Comparison of ENCODE assay signal across 8 cellular contexts in the genomic region with DNA sequence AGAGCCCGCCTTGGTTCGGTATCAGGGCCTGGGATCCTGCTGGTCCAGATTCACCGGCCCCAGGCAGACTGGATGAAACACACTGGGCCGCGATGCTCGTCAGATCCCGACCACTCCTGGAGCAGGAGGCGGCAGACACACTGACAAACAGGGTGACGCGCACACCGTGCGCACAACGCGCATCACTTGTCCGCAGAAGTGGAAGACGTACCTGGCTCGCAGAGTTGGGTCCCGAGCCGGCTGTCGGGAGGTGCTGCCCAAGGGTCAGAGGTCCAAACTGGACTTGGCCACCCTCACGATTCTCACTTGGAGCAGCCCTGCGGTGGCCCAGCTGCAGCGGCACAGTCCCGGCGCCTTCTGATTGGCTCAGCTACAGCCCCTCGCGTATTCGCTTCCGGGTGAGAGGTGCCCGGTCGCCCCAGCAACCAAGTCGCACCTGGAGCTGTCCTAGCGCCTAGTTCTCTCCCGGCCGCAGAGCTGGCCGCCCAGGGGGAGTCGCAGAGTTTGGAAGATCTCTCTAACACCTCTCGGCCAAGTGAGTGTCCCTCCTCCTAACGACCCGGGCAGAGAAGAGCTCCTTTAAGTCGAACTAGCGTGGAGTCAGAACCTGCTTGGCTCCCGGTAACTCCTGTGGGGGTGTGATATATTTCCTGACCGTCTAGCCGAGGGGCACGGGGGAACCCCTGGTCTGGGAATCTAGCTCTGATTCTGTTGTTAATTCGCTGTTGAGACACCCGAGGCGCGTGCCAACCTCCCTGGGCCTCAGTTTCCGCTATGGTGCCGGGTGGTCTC. TPM values are rescaled to one million over a fixed set of nuclear protein-coding genes. Genes with fewer than 3 reads are reported as not detected.
A peak's percentile ranks its signal among the peaks of the same experiment; 100 is the strongest.
DNase-seq lines count a peak whose midpoint lies in the region; ATAC-seq and TF ChIP-seq lines count a peak whose summit lies in the region.

A gene with protein sequence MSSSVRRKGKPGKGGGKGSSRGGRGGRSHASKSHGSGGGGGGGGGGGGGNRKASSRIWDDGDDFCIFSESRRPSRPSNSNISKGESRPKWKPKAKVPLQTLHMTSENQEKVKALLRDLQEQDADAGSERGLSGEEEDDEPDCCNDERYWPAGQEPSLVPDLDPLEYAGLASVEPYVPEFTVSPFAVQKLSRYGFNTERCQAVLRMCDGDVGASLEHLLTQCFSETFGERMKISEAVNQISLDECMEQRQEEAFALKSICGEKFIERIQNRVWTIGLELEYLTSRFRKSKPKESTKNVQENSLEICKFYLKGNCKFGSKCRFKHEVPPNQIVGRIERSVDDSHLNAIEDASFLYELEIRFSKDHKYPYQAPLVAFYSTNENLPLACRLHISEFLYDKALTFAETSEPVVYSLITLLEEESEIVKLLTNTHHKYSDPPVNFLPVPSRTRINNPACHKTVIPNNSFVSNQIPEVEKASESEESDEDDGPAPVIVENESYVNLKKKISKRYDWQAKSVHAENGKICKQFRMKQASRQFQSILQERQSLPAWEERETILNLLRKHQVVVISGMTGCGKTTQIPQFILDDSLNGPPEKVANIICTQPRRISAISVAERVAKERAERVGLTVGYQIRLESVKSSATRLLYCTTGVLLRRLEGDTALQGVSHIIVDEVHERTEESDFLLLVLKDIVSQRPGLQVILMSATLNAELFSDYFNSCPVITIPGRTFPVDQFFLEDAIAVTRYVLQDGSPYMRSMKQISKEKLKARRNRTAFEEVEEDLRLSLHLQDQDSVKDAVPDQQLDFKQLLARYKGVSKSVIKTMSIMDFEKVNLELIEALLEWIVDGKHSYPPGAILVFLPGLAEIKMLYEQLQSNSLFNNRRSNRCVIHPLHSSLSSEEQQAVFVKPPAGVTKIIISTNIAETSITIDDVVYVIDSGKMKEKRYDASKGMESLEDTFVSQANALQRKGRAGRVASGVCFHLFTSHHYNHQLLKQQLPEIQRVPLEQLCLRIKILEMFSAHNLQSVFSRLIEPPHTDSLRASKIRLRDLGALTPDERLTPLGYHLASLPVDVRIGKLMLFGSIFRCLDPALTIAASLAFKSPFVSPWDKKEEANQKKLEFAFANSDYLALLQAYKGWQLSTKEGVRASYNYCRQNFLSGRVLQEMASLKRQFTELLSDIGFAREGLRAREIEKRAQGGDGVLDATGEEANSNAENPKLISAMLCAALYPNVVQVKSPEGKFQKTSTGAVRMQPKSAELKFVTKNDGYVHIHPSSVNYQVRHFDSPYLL (N-terminal part only) (minus strand): TSS at position 359 of the 792 bp plus-strand sequence. CDS start 7,529 bp downstream, outside the sequence.
A gene (plus strand): TSS at position 401 of the 792 bp plus-strand sequence.

- H3K9me3 Mint-ChIP-seq in CD4-positive, alpha-beta T cell, result peaks cover 2% of the 10 kb centered on the region
- peaks cover 2% of the 10 kb centered on the region for H3K9me3 Mint-ChIP-seq in activated CD4-positive, alpha-beta memory T cell treated with anti-CD3 and anti-CD28 coated beads for 36 hours

- 1% methylated on average over 52 of the region's 52 CpGs for WGBS in ectodermal cell, 2 experiments
- 0 to 1% methylated on average over 52 of the region's 52 CpGs for WGBS in lung, 2 donors

- DNase-seq in CD4-positive, alpha-beta T cell, result peak; percentile 62 to 81 (median 71)
- DNase-seq in NCI-H69 (lab: John Stamatoyannopoulos, UW) (peak; percentile 83), lung (ENCODE audit: low spot score) (peak; percentile 92)
- DNase-seq in activated CD4-positive, alpha-beta memory T cell treated with anti-CD3 and anti-CD28 coated beads for 36 hours, result peak; percentile 89
- peak; percentile 40 to 62 (median 54) for DNase-seq in stimulated activated CD4-positive, alpha-beta T cell treated with anti-CD3 and anti-CD28 coated beads, TNF-alpha, amount 100 ng/mL, for 1 hour (ENCODE audit: low read depth in 3 of 3, low spot score in 1 of 3)

- TF ChIP-seq CTCF in CD4-positive, alpha-beta T cell (IDR thresholded peaks at IDR 0.05), result no peak
- no peak for TF ChIP-seq CTCF in lung (IDR thresholded peaks at IDR 0.05; ENCODE audit: control extremely low read depth, extremely low read depth)

- ATAC-seq in CD4-positive, alpha-beta T cell (ENCODE audit: poor library complexity), result peak; percentile 92
- ATAC-seq in GM19395 (IDR thresholded peaks at IDR 0.05; ENCODE audit: unreplicated experiment) (peak; percentile 100), HG03521 (IDR thresholded peaks at IDR 0.05; ENCODE audit: unreplicated experiment) (peak; percentile 100), lung (ENCODE audit: insufficient read depth, low FRiP score) (peak; percentile 99)

- H3K27me3 ChIP-seq in CD4-positive, alpha-beta T cell (ENCODE audit: control insufficient read depth, insufficient read depth, low read length), result no peaks in the 10 kb centered on the region
- H3K27me3 ChIP-seq in ectodermal cell (ENCODE audit: control insufficient read depth, insufficient read depth, low read length, poor library complexity, severe bottlenecking), result no peaks in the 10 kb centered on the region
- H3K27me3 ChIP-seq in lung (ENCODE audit: control insufficient read depth, insufficient read depth), result no peaks in the 10 kb centered on the region

- peak within 1 kb of the TSS; percentile 32 for H3K27ac ChIP-seq in CD4-positive, alpha-beta T cell (ENCODE audit: low read depth, low read length)
- peak within 1 kb of the TSS; percentile 16 for H3K27ac ChIP-seq in ectodermal cell (ENCODE audit: insufficient read depth, low read depth, low read length, poor library complexity, severe bottlenecking)
- H3K27ac ChIP-seq in lung (ENCODE audit: low read depth in 1 of 2, low read length in 1 of 2), result peak within 1 kb of the TSS; percentile 34 to 86

- H3K4me1 Mint-ChIP-seq in CD4-positive, alpha-beta T cell (ENCODE audit: low read depth), result peaks cover 26% of the 10 kb centered on the region
- H3K4me1 Mint-ChIP-seq in activated CD4-positive, alpha-beta memory T cell treated with anti-CD3 and anti-CD28 coated beads for 36 hours (ENCODE audit: low read depth), result peaks cover 22% of the 10 kb centered on the region

- H3K4me1 ChIP-seq in ectodermal cell (ENCODE audit: control insufficient read depth, insufficient read depth, low read length) (peaks cover 7% of the 10 kb centered on the region), lung (ENCODE audit: control insufficient read depth in 2 of 2, insufficient read depth in 2 of 2, low read length in 2 of 2) (peaks cover 0 to 4% of the 10 kb centered on the region in 2 donors)

- no peaks in the 10 kb centered on the region for H3K27me3 Mint-ChIP-seq in CD4-positive, alpha-beta T cell
- no peaks in the 10 kb centered on the region for H3K27me3 Mint-ChIP-seq in activated CD4-positive, alpha-beta memory T cell treated with anti-CD3 and anti-CD28 coated beads for 36 hours

- intact Hi-C loops in CD4-positive, alpha-beta T cell (cut with DNase I, micrococcal nuclease), result loop anchor here in 1 of 2 experiments (5.0 kb wide), 1 partner anchor 98 kb away; a partner anchor contains a TSS
- intact Hi-C loops in activated CD4-positive, alpha-beta memory T cell treated with anti-CD3 and anti-CD28 coated beads for 36 hours (cut with micrococcal nuclease), result no loop called here

- peaks cover 31% of the 10 kb centered on the region for H3K36me3 Mint-ChIP-seq in CD4-positive, alpha-beta T cell (ENCODE audit: low read depth)
- H3K36me3 Mint-ChIP-seq in activated CD4-positive, alpha-beta memory T cell treated with anti-CD3 and anti-CD28 coated beads for 36 hours, result peaks cover 8% of the 10 kb centered on the region

- CTCF ChIA-PET in CD4-positive, alpha-beta T cell (lab: Charles Lee), result no interaction called here
- CTCF ChIA-PET in activated CD4-positive, alpha-beta memory T cell treated with anti-CD3 and anti-CD28 coated beads for 36 hours (lab: Charles Lee), result interaction anchor here (1.2 kb wide), 3 partner anchors 72 to 352 kb away, joined by 3 to 6 read pairs (median 4); no protein-coding TSS in a partner anchor

- H3K4me3 ChIP-seq in ectodermal cell (ENCODE audit: insufficient read depth, low read depth, low read length), result peak within 1 kb of the TSS; percentile 95
- H3K4me3 ChIP-seq in lung, result peak within 1 kb of the TSS; percentile 90

- POLR2A ChIA-PET in CD4-positive, alpha-beta T cell (lab: Charles Lee), result interaction anchor here (0.6 to 1.8 kb wide), 7 partner anchors 11 to 562 kb away, joined by 3 to 10 read pairs (median 5); a partner anchor contains a TSS
- POLR2A ChIA-PET in activated CD4-positive, alpha-beta memory T cell treated with anti-CD3 and anti-CD28 coated beads for 36 hours (lab: Charles Lee), result interaction anchor here (0.6 to 1.5 kb wide), 2 partner anchors 124 to 353 kb away, joined by 3 to 7 read pairs; a partner anchor contains a TSS

- H3K27ac Mint-ChIP-seq in CD4-positive, alpha-beta T cell, result peak within 1 kb of the TSS; percentile 90
- peak within 1 kb of the TSS; percentile 78 for H3K27ac Mint-ChIP-seq in activated CD4-positive, alpha-beta memory T cell treated with anti-CD3 and anti-CD28 coated beads for 36 hours

- H3K9me3 ChIP-seq in CD4-positive, alpha-beta T cell (ENCODE audit: control insufficient read depth, low read length), result no peaks in the 10 kb centered on the region
- H3K9me3 ChIP-seq in ectodermal cell (ENCODE audit: control insufficient read depth, low read length) (no peaks in the 10 kb centered on the region), lung (ENCODE audit: control insufficient read depth in 2 of 2, insufficient read depth in 1 of 2, low read length in 1 of 2) (no peaks in the 10 kb centered on the region)

- H3K36me3 ChIP-seq in ectodermal cell (ENCODE audit: control insufficient read depth, insufficient read depth, low read length), result no peaks in the 10 kb centered on the region
- no peaks in the 10 kb centered on the region for H3K36me3 ChIP-seq in lung (ENCODE audit: control insufficient read depth in 2 of 2, insufficient read depth in 2 of 2, low read length in 2 of 2)

- H3K4me3 Mint-ChIP-seq in CD4-positive, alpha-beta T cell, result peak within 1 kb of the TSS; percentile 97
- H3K4me3 Mint-ChIP-seq in activated CD4-positive, alpha-beta memory T cell treated with anti-CD3 and anti-CD28 coated beads for 36 hours, result peak within 1 kb of the TSS; percentile 97

RNA-seq across cellular contexts. Expression of the first gene that starts in this region (rescaled TPM):
- 10 to 100 TPM; 13.9 to 14.1 TPM for total RNA-seq in CD4-positive, alpha-beta T cell
- total RNA-seq in activated CD4-positive, alpha-beta memory T cell treated with anti-CD3 and anti-CD28 coated beads for 36 hours, result 10 to 100 TPM; 14.4 to 14.6 TPM
- 37.7 TPM for polyA plus RNA-seq in ectodermal cell (2013, experiment 1 of 4)
- polyA plus RNA-seq in ectodermal cell (2013, experiment 2 of 4), result 44.3 TPM
- 27.5 TPM for polyA plus RNA-seq in ectodermal cell (2013, experiment 3 of 4)
- polyA plus RNA-seq in ectodermal cell (2013, experiment 4 of 4), result 29.8 TPM
- total RNA-seq in lung, result 10 to 100 TPM; 18.3 to 33.6 TPM
- 1 to 10 TPM; 6.2 to 7.7 TPM for polyA plus RNA-seq in lung

RNA-seq across cellular contexts. Expression of the second gene that starts in this region (rescaled TPM):
- total RNA-seq in CD4-positive, alpha-beta T cell, result 1 to 10 TPM; 2.1 to 2.6 TPM
- 1 to 10 TPM; 4.1 to 6.7 TPM for total RNA-seq in activated CD4-positive, alpha-beta memory T cell treated with anti-CD3 and anti-CD28 coated beads for 36 hours
- 25.7 TPM for polyA plus RNA-seq in ectodermal cell (2013, experiment 1 of 4)
- 27.2 TPM for polyA plus RNA-seq in ectodermal cell (2013, experiment 2 of 4)
- polyA plus RNA-seq in ectodermal cell (2013, experiment 3 of 4), result 21.9 TPM
- polyA plus RNA-seq in ectodermal cell (2013, experiment 4 of 4), result 28.3 TPM
- 10 to 100 TPM; 30.6 to 30.9 TPM for total RNA-seq in lung
- polyA plus RNA-seq in lung, result 10 to 100 TPM; 28.1 to 60.7 TPM

Comparison
In these comparisons a context has a peak if more than half of its experiments do, and no peak if none do; other contexts are left out.
1. Peak in every context shown above with its lines: DNase-seq, ATAC-seq, H3K4me3 ChIP-seq and H3K27ac ChIP-seq.
2. RNA of the second gene that starts in this region (total RNA-seq): 30.6 to 30.9 TPM in lung; 4.1 to 6.7 TPM in activated CD4-positive, alpha-beta memory T cell treated with anti-CD3 and anti-CD28 coated beads for 36 hours and 2.1 to 2.6 TPM in CD4-positive, alpha-beta T cell; every median in the first group is over 4 times any median in the second.